Comparison of ENCODE assay signal across 28 cellular contexts in the genomic region with DNA sequence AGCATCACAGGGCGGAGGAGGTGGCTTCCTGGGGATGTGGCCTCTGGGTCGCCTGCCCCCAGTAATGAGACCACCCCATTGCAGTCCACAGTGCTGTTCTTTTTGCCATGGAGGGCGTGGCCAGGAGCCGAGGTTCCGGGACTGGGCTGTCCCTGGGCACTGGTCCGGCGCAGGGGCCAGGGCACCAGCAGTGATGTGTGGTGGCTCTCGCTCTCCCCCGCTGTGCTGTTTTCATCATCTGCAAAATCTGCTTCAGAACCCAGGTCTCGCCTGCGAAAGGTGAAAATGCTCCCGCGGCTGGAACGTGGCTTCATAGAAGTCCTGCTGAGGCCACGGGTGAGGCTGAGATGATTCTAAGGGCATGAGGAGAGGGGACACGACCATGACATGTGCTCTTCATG. TPM values are rescaled to one million over a fixed set of nuclear protein-coding genes. Genes with fewer than 3 reads are reported as not detected.
"Had no signal": no experiment of that assay in that cellular context is flagged by ENCODE, and none has a peak within 500 bp of the region (broad histone marks: within the 10 kb centered on the region; RNA-seq: fewer than 3 reads in every experiment).

No MANE protein-coding gene starts in this region.

- H3K36me3 ChIP-seq: adrenal gland, MG63 had no signal

- H3K27me3 ChIP-seq: adrenal gland, body of pancreas, MG63 had no signal

- H3K4me3 ChIP-seq: adrenal gland, body of pancreas, MG63 had no signal

- H3K36me3 Mint-ChIP-seq: activated naive CD8-positive, alpha-beta T cell treated with anti-CD3 and anti-CD28 coated beads for 36 hours had no signal

- H3K9me3 Mint-ChIP-seq: activated B cell treated with CpG ODN at 0.5 μM for 24 hours; activated CD4-positive, alpha-beta memory T cell treated with anti-CD3 and anti-CD28 coated beads, Interleukin-2, amount 10 ng/mL, durations not matched to agents 7 days and 5 days; activated naive CD8-positive, alpha-beta T cell treated with anti-CD3 and anti-CD28 coated beads for 36 hours; activated T-helper 2 cell treated with anti-CD3 and anti-CD28 coated beads, Interferon-gamma antibody, Interleukin-2, Interleukin-4, amounts not matched to agents 10 μg/mL and 5 μg/mL and 100 μg/mL, durations not matched to agents 14 hours and 24 hours and 36 hours had no signal

- H3K27ac ChIP-seq: adrenal gland, body of pancreas, VCaP had no signal

- H3K4me1 ChIP-seq: adrenal gland, body of pancreas had no signal

- H3K9me3 ChIP-seq: adrenal gland, body of pancreas, MG63 had no signal

- H3K4me1 Mint-ChIP-seq: activated B cell treated with CpG ODN at 0.5 μM for 24 hours; activated naive CD8-positive, alpha-beta T cell treated with anti-CD3 and anti-CD28 coated beads for 36 hours had no signal

- ATAC-seq: body of pancreas, Panc1 had no signal

- H3K27me3 Mint-ChIP-seq: activated B cell treated with CpG ODN at 0.5 μM for 24 hours; activated CD4-positive, alpha-beta memory T cell treated with anti-CD3 and anti-CD28 coated beads, Interleukin-2, amount 10 ng/mL, durations not matched to agents 7 days and 5 days; activated naive CD8-positive, alpha-beta T cell treated with anti-CD3 and anti-CD28 coated beads for 36 hours had no signal

- DNase-seq: activated B cell treated with CpG ODN at 0.5 μM for 24 hours; activated CD4-positive, alpha-beta memory T cell treated with anti-CD3 and anti-CD28 coated beads, Interleukin-2, amount 10 ng/mL, durations not matched to agents 7 days and 5 days; activated CD4-positive, alpha-beta T cell treated with anti-CD3 and anti-CD28 coated beads for 1 hour; activated CD4-positive, alpha-beta T cell treated with anti-CD3 and anti-CD28 coated beads for 48 hours; activated naive CD4-positive, alpha-beta T cell treated with anti-CD3 and anti-CD28 coated beads, Interleukin-2, amount 50 U/mL, for 16 hours; activated naive CD8-positive, alpha-beta T cell treated with anti-CD3 and anti-CD28 coated beads for 36 hours; activated T-cell treated with anti-CD3 and anti-CD28 coated beads, Interleukin-2, amount 50 U/mL, for 1 hour; adrenal gland; body of pancreas; central memory CD4-positive, alpha-beta T cell; Kasumi-1; KG1; MG63; NCI-H1048; NCI-H1436 treated with DMSO at 0.1 percent for 48 hours; NCI-H1694 treated with DMSO at 0.1 percent for 48 hours; NCI-H2029; NCI-H345; NCI-H524 treated with DMSO at 0.1 percent for 48 hours; SIG-M5; SW 1271; T-helper 1 cell; T-helper 2 cell; T-helper 9 cell had no signal

- H3K27ac Mint-ChIP-seq: activated B cell treated with CpG ODN at 0.5 μM for 24 hours; activated CD4-positive, alpha-beta memory T cell treated with anti-CD3 and anti-CD28 coated beads, Interleukin-2, amount 10 ng/mL, durations not matched to agents 7 days and 5 days; activated naive CD8-positive, alpha-beta T cell treated with anti-CD3 and anti-CD28 coated beads for 36 hours; activated T-helper 2 cell treated with anti-CD3 and anti-CD28 coated beads, Interferon-gamma antibody, Interleukin-2, Interleukin-4, amounts not matched to agents 10 μg/mL and 5 μg/mL and 100 μg/mL, durations not matched to agents 14 hours and 24 hours and 36 hours had no signal

- H3K4me3 Mint-ChIP-seq: activated B cell treated with CpG ODN at 0.5 μM for 24 hours; activated CD4-positive, alpha-beta memory T cell treated with anti-CD3 and anti-CD28 coated beads, Interleukin-2, amount 10 ng/mL, durations not matched to agents 7 days and 5 days; activated naive CD8-positive, alpha-beta T cell treated with anti-CD3 and anti-CD28 coated beads for 36 hours had no signal

RNA-seq across cellular contexts. Expression of a gene that starts 45.8 kb away (rescaled TPM):
- total RNA-seq: activated B cell treated with CpG ODN at 0.5 μM for 24 hours; activated T-helper 2 cell treated with anti-CD3 and anti-CD28 coated beads, Interferon-gamma antibody, Interleukin-2, Interleukin-4, amounts not matched to agents 10 μg/mL and 5 μg/mL and 100 μg/mL, durations not matched to agents 14 hours and 24 hours and 36 hours; bronchial epithelial cell had no signal
